In the genomic region with DNA sequence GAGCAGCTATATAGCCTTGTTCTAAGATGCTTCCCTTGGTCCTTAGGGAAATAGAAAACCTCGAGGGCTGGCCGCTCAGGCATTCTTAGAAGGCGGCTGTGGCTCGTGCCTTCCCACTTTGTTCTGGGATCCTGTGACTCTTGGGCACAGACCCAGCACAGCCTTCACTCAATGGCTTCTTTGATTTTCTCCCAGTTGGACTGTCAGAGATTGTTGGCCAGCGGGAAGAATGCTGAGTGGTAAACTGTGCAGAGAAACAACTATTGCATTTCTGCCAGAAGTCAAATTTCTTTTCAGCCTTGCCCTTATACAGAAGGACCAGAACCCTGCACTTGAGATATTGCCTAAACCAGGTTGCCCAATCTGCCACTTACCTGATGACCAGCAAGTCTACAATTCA, we compare ENCODE assay signal across 22 cellular contexts. TPM values are rescaled to one million over a fixed set of nuclear protein-coding genes. Genes with fewer than 3 reads are reported as not detected.
DNase-seq lines count a peak whose midpoint lies in the region; ATAC-seq and TF ChIP-seq lines count a peak whose summit lies in the region.
"Had no signal": no experiment of that assay in that cellular context is flagged by ENCODE, and none has a peak within 500 bp of the region (broad histone marks: within the 10 kb centered on the region; RNA-seq: fewer than 3 reads in every experiment).

No MANE protein-coding gene starts in this region.

- no peaks in the 10 kb centered on the region for H3K27me3 ChIP-seq in lung (ENCODE audit: control insufficient read depth, insufficient read depth)
- no peaks in the 10 kb centered on the region for H3K27me3 ChIP-seq in testis
- no peaks in the 10 kb centered on the region for H3K27me3 ChIP-seq in GM23338 (ENCODE audit: insufficient read depth)
- no peaks in the 10 kb centered on the region for H3K27me3 ChIP-seq in CD8-positive, alpha-beta memory T cell (ENCODE audit: insufficient read depth, low read length, poor library complexity, severe bottlenecking)
- H3K27me3 ChIP-seq in hepatocyte: no peaks in the 10 kb centered on the region
- H3K27me3 ChIP-seq: BE2C, cardiac muscle cell had no signal

- H3K4me1 Mint-ChIP-seq in GM23338: peaks cover 31% of the 10 kb centered on the region
- H3K4me1 Mint-ChIP-seq in CD8-positive, alpha-beta memory T cell: peaks cover 20 to 32% (median 29%) of the 10 kb centered on the region in 3 donors

- H3K4me2 ChIP-seq in GM23338: no peak overlapping the region
- H3K4me2 ChIP-seq in hepatocyte: no peak overlapping the region

- POLR2A ChIA-PET in CD8-positive, alpha-beta memory T cell (lab: Charles Lee): no interaction called here

- H3K27me3 Mint-ChIP-seq in GM23338 (ENCODE audit: insufficient read depth, low read depth, poor library complexity): peaks cover 7% of the 10 kb centered on the region
- peaks cover 2 to 3% of the 10 kb centered on the region in 2 donors for H3K27me3 Mint-ChIP-seq in CD8-positive, alpha-beta memory T cell

- H3K9me3 ChIP-seq in lung (ENCODE audit: control insufficient read depth in 2 of 2, insufficient read depth in 1 of 2, low read length in 1 of 2) (no peaks in the 10 kb centered on the region), testis (no peaks in the 10 kb centered on the region), hepatocyte (ENCODE audit: low read depth) (no peaks in the 10 kb centered on the region)
- H3K9me3 ChIP-seq in CD8-positive, alpha-beta memory T cell (ENCODE audit: low read length): no peaks in the 10 kb centered on the region
- H3K9me3 ChIP-seq: BE2C, neutrophil had no signal

- H3K4me1 ChIP-seq in lung (ENCODE audit: control insufficient read depth in 2 of 2, insufficient read depth in 2 of 2, low read length in 2 of 2) (peaks cover 15 to 16% of the 10 kb centered on the region in 2 donors), testis (peaks cover 35% of the 10 kb centered on the region), GM23338 (ENCODE audit: insufficient read depth) (peaks cover 22% of the 10 kb centered on the region), hepatocyte (ENCODE audit: insufficient read depth) (no peaks in the 10 kb centered on the region)
- no peaks in the 10 kb centered on the region for H3K4me1 ChIP-seq in CD8-positive, alpha-beta memory T cell (ENCODE audit: insufficient read depth, low read length)
- H3K4me1 ChIP-seq: BE2C had no signal

- CTCF ChIA-PET in CD8-positive, alpha-beta memory T cell (lab: Charles Lee): no interaction called here

- intact Hi-C loops in testis (cut with DNase I; ENCODE audit: low total_unique reads): no loop called here

- no peaks in the 10 kb centered on the region for H3K9me3 Mint-ChIP-seq in GM23338
- H3K9me3 Mint-ChIP-seq in CD8-positive, alpha-beta memory T cell: no peaks in the 10 kb centered on the region
- H3K9me3 Mint-ChIP-seq: activated CD4-positive, alpha-beta memory T cell treated with anti-CD3 and anti-CD28 coated beads, Interleukin-2, amount 10 ng/mL, durations not matched to agents 7 days and 5 days; effector memory CD8-positive, alpha-beta T cell; immature natural killer cell; mesothelial cell of epicardium had no signal

- no peak overlapping the region for H3K4me3 Mint-ChIP-seq in GM23338
- H3K4me3 Mint-ChIP-seq in CD8-positive, alpha-beta memory T cell: no peak overlapping the region
- H3K4me3 Mint-ChIP-seq: activated CD4-positive, alpha-beta memory T cell treated with anti-CD3 and anti-CD28 coated beads, Interleukin-2, amount 10 ng/mL, durations not matched to agents 7 days and 5 days; activated naive CD8-positive, alpha-beta T cell; immature natural killer cell; mesothelial cell of epicardium had no signal

- TF ChIP-seq CTCF in lung (IDR thresholded peaks at IDR 0.05; ENCODE audit: control extremely low read depth, extremely low read depth) (no peak), testis (IDR thresholded peaks at IDR 0.05) (no peak), GM23338 (conservative IDR thresholded peaks at IDR 0.05; ENCODE audit: low read depth in 2 of 2) (no peak), hepatocyte (IDR thresholded peaks at IDR 0.05; ENCODE audit: poor library complexity) (no peak)

- ATAC-seq in lung (ENCODE audit: insufficient read depth, low FRiP score): peak; percentile 56
- no peak for ATAC-seq in GM23338
- ATAC-seq: effector memory CD8-positive, alpha-beta T cell; PC-3 had no signal

- H3F3A ChIP-seq in GM23338 (replicated peaks; ENCODE audit: low read depth): no peaks in the 10 kb centered on the region

- H3K4me3 ChIP-seq in lung: no peak overlapping the region
- H3K4me3 ChIP-seq in testis: no peak overlapping the region
- no peak overlapping the region for H3K4me3 ChIP-seq in GM23338
- no peak overlapping the region for H3K4me3 ChIP-seq in CD8-positive, alpha-beta memory T cell (ENCODE audit: low read length)
- no peak overlapping the region for H3K4me3 ChIP-seq in hepatocyte
- H3K4me3 ChIP-seq: cardiac muscle cell had no signal

- DNase-seq in RPMI7951 (ENCODE audit: low read depth) (peak; percentile 39), fibroblast of peridontal ligament (ENCODE audit: extremely low read depth) (peak; percentile 57), lung (ENCODE audit: low spot score) (peak; percentile 77), testis (peak; percentile 91), OCI-M1 (lab: John Stamatoyannopoulos, UW) (no peak), GM23338 (ENCODE audit: low spot score) (no peak), hepatocyte (ENCODE audit: low spot score) (no peak)
- DNase-seq in CD8-positive, alpha-beta memory T cell: no peak
- DNase-seq: activated CD4-positive, alpha-beta memory T cell treated with anti-CD3 and anti-CD28 coated beads, Interleukin-2, amount 10 ng/mL, durations not matched to agents 7 days and 5 days; activated T-cell treated with anti-CD3 and anti-CD28 coated beads, Interleukin-2, amount 50 U/mL, for 48 hours; BE2C; DMS79 treated with DMSO at 0.1 percent for 48 hours; effector memory CD8-positive, alpha-beta T cell; immature natural killer cell; NCI-H2029; NCI-H526; PC-3; stimulated activated CD4-positive, alpha-beta T cell treated with anti-CD3 and anti-CD28 coated beads, Interleukin-4, amount 100 ng/mL, for 1 hour had no signal

- H3K36me3 ChIP-seq in lung (ENCODE audit: control insufficient read depth in 2 of 2, insufficient read depth in 2 of 2, low read length in 2 of 2) (no peaks in the 10 kb centered on the region), testis (ENCODE audit: low read depth, missing control alignments) (no peaks in the 10 kb centered on the region), GM23338 (ENCODE audit: insufficient read depth) (no peaks in the 10 kb centered on the region), hepatocyte (replicated peaks; ENCODE audit: insufficient read depth, low read depth) (no peaks in the 10 kb centered on the region)
- H3K36me3 ChIP-seq in CD8-positive, alpha-beta memory T cell (ENCODE audit: insufficient read depth, low read length): no peaks in the 10 kb centered on the region
- H3K36me3 ChIP-seq: BE2C, cardiac muscle cell, neutrophil had no signal

- H3K9me2 ChIP-seq in GM23338 (ENCODE audit: insufficient read depth) (no peaks in the 10 kb centered on the region), hepatocyte (replicated peaks; ENCODE audit: insufficient read depth) (no peaks in the 10 kb centered on the region)

- no peaks in the 10 kb centered on the region for H3K79me2 ChIP-seq in GM23338 (replicated peaks; ENCODE audit: insufficient read depth)
- H3K79me2 ChIP-seq in hepatocyte: no peaks in the 10 kb centered on the region

- TF ChIP-seq POLR2A in testis (IDR thresholded peaks at IDR 0.05): no peak

- no peaks in the 10 kb centered on the region for H3K36me3 Mint-ChIP-seq in GM23338 (ENCODE audit: low read depth)
- H3K36me3 Mint-ChIP-seq in CD8-positive, alpha-beta memory T cell: no peaks in the 10 kb centered on the region
- H3K36me3 Mint-ChIP-seq: activated naive CD8-positive, alpha-beta T cell; mesothelial cell of epicardium had no signal

- H3K27ac ChIP-seq in lung (ENCODE audit: low read depth in 1 of 2, low read length in 1 of 2): peak overlapping the region in 1 of 2 donors; percentile 6
- peak overlapping the region in 1 of 2 donors; percentile 24 for H3K27ac ChIP-seq in testis
- no peak overlapping the region for H3K27ac ChIP-seq in GM23338 (ENCODE audit: low read depth)
- H3K27ac ChIP-seq in CD8-positive, alpha-beta memory T cell (ENCODE audit: low read depth, low read length): no peak overlapping the region
- no peak overlapping the region for H3K27ac ChIP-seq in hepatocyte
- H3K27ac ChIP-seq: cardiac muscle cell, neutrophil had no signal

- H2AFZ ChIP-seq in GM23338: no peak overlapping the region
- no peak overlapping the region for H2AFZ ChIP-seq in hepatocyte

- WGBS in lung, 2 donors: 61 to 73% methylated on average over 5 of the region's 5 CpGs
- 41 to 58% methylated on average over 5 of the region's 5 CpGs for WGBS in testis, 2 donors
- 77% methylated on average over 5 of the region's 5 CpGs for WGBS in hepatocyte (ENCODE audit: low lambda C conversion rate, missing lambda C conversion rate)

- no peaks in the 10 kb centered on the region for H4K20me1 ChIP-seq in GM23338 (replicated peaks; ENCODE audit: insufficient read depth)
- H4K20me1 ChIP-seq in hepatocyte (ENCODE audit: insufficient read depth, poor library complexity, severe bottlenecking): no peaks in the 10 kb centered on the region

- no peak overlapping the region for H3K27ac Mint-ChIP-seq in GM23338
- no peak overlapping the region for H3K27ac Mint-ChIP-seq in CD8-positive, alpha-beta memory T cell
- H3K27ac Mint-ChIP-seq: activated CD4-positive, alpha-beta memory T cell treated with anti-CD3 and anti-CD28 coated beads, Interleukin-2, amount 10 ng/mL, durations not matched to agents 7 days and 5 days; activated naive CD8-positive, alpha-beta T cell; immature natural killer cell; mesothelial cell of epicardium had no signal

TF ChIP-seq in GM23338, 12 proteins besides CTCF, POLR2A, EP300 and RAD21 (continues in another document):
- TF ChIP-seq ZNF114 (CRISPR knock-in tag; IDR thresholded peaks at IDR 0.05) (no peak), POLR2AphosphoS5 (IDR thresholded peaks at IDR 0.05; ENCODE audit: low read depth) (no peak)

RNA-seq across cellular contexts. Expression of a gene that starts 9.5 kb away (rescaled TPM):
- total RNA-seq in RPMI7951 (2014; rRNA removed; shearing (Covaris generic)): 58.6 TPM in 2 replicates
- 100 to 1,000 TPM; 124 to 218 TPM for total RNA-seq in lung
- polyA plus RNA-seq in lung: 10 to 100 TPM; 38.2 to 75.3 TPM
- total RNA-seq in testis: 100 to 1,000 TPM; 401 to 461 TPM
- polyA plus RNA-seq in testis (ENCODE audit: insufficient read depth, low read depth, low replicate concordance): 224 TPM
- total RNA-seq in GM23338 (2014; rRNA removed; shearing (Covaris generic)): 1.4 and 1.7 TPM in 2 replicates
- polyA plus RNA-seq in GM23338 (2016; fragmentation: Nextera tagmentation; extraction: Ambion mirVana): 0.66 and 1.5 TPM in 2 replicates
- 100 to 1,000 TPM; 146 to 147 TPM for total RNA-seq in CD8-positive, alpha-beta memory T cell
- polyA plus RNA-seq in CD8-positive, alpha-beta memory T cell: 32.4 TPM
- 55.6 and 56.0 TPM in 2 replicates for total RNA-seq in hepatocyte
- polyA plus RNA-seq in hepatocyte: 36.8 and 55.8 TPM in 2 replicates

Comparison
In these comparisons a context has a peak if more than half of its experiments do, and no peak if none do; other contexts are left out.
1. DNase-seq: peak in RPMI7951 (single experiment), fibroblast of peridontal ligament (single experiment), lung (single experiment) and testis (single experiment); none in OCI-M1 (single experiment), GM23338 (single experiment), CD8-positive, alpha-beta memory T cell (0 of 5) and hepatocyte (single experiment).
2. RNA of a gene that starts 9.5 kb away (total RNA-seq): 401 to 461 TPM in testis, 124 to 218 TPM in lung, 146 to 147 TPM in CD8-positive, alpha-beta memory T cell, 58.6 TPM in RPMI7951 and 55.6 to 56.0 TPM in hepatocyte; 1.4 to 1.7 TPM in GM23338; every median in the first group is over 10 times any median in the second.